In genomic region chr12:94768398-94769039, GRCh38 we compare ENCODE assay signal across 11 cellular contexts.
DNase-seq lines count a peak whose midpoint lies in the region; ATAC-seq and TF ChIP-seq lines count a peak whose summit lies in the region.
"Had no signal": no experiment of that assay in that cellular context is flagged by ENCODE, and none has a peak within 500 bp of the region (broad histone marks: within the 10 kb centered on the region; RNA-seq: fewer than 3 reads in every experiment).

No MANE protein-coding gene starts in this region.

- DNase-seq in NB4 (ENCODE audit: low read depth): peak; percentile 78
- DNase-seq in spleen: no peak
- no peak for DNase-seq in RWPE1 (ENCODE audit: low spot score)
- no peak for DNase-seq in activated CD4-positive, CD25-positive, alpha-beta regulatory T cell treated with anti-CD3 and anti-CD28 coated beads, Interleukin-2, amount 50 U/mL, for 72 hours
- no peak for DNase-seq in naive thymus-derived CD4-positive, alpha-beta T cell
- DNase-seq in effector memory CD8-positive, alpha-beta T cell: no peak
- DNase-seq: activated naive CD4-positive, alpha-beta T cell; MM.1S; stimulated activated CD4-positive, alpha-beta T cell treated with anti-CD3 and anti-CD28 coated beads, Interleukin-4, amount 100 ng/mL, for 4 hours had no signal

- TF ChIP-seq CTCF in NB4 (IDR thresholded peaks at IDR 0.05; ENCODE audit: low read depth, low read length) (no peak), spleen (IDR thresholded peaks at IDR 0.05 in 8 of 11, conservative IDR thresholded peaks at IDR 0.05 in 3 of 11) (no peak), RWPE1 (conservative IDR thresholded peaks at IDR 0.05; ENCODE audit: low read depth) (no peak)

- peak overlapping the region; percentile 58 for H3K4me3 ChIP-seq in NB4 (ENCODE audit: low read depth, low read length)
- peak overlapping the region in 7 of 8 donors; percentile 8 to 60 (median 23) for H3K4me3 ChIP-seq in spleen
- H3K4me3 ChIP-seq in naive thymus-derived CD4-positive, alpha-beta T cell (ENCODE audit: low read length): no peak overlapping the region

- H3K9me3 ChIP-seq in spleen: peaks cover 0 to under 1% (median 0%) of the 10 kb centered on the region in 8 donors
- no peaks in the 10 kb centered on the region for H3K9me3 ChIP-seq in naive thymus-derived CD4-positive, alpha-beta T cell (ENCODE audit: control insufficient read depth in 2 of 3, low read length in 3 of 3)

- H3K4me3 Mint-ChIP-seq in naive thymus-derived CD4-positive, alpha-beta T cell: no peak overlapping the region
- H3K4me3 Mint-ChIP-seq in effector memory CD8-positive, alpha-beta T cell: no peak overlapping the region

- no peaks in the 10 kb centered on the region for H3K27me3 ChIP-seq in spleen (replicated peaks in 1 of 7)
- H3K27me3 ChIP-seq in naive thymus-derived CD4-positive, alpha-beta T cell (ENCODE audit: control insufficient read depth in 2 of 2, insufficient read depth in 2 of 2, low read length in 2 of 2): no peaks in the 10 kb centered on the region

- peaks cover 0 to 9% (median 8%) of the 10 kb centered on the region in 7 donors for H3K4me1 Mint-ChIP-seq in naive thymus-derived CD4-positive, alpha-beta T cell
- peaks cover 0 to 3% of the 10 kb centered on the region in 2 donors for H3K4me1 Mint-ChIP-seq in effector memory CD8-positive, alpha-beta T cell (ENCODE audit: low read depth in 2 of 2)

- CTCF ChIA-PET in RWPE1 (lab: Yijun Ruan, JAX): no interaction called here
- CTCF ChIA-PET in naive thymus-derived CD4-positive, alpha-beta T cell (lab: Charles Lee): no interaction called here

- ATAC-seq in GM19324 (IDR thresholded peaks at IDR 0.05; ENCODE audit: low FRiP score, unreplicated experiment) (peak; percentile 54), HG02840 (IDR thresholded peaks at IDR 0.05; ENCODE audit: low FRiP score, unreplicated experiment) (peak; percentile 55)
- ATAC-seq in naive thymus-derived CD4-positive, alpha-beta T cell: no peak
- ATAC-seq in effector memory CD8-positive, alpha-beta T cell (replicated peaks): no peak

- peaks cover 11 to 43% (median 16%) of the 10 kb centered on the region in 5 donors for H3K27me3 Mint-ChIP-seq in naive thymus-derived CD4-positive, alpha-beta T cell
- peaks cover 27 to 55% of the 10 kb centered on the region in 2 donors for H3K27me3 Mint-ChIP-seq in effector memory CD8-positive, alpha-beta T cell

- TF ChIP-seq POLR2A in NB4 (IDR thresholded peaks at IDR 0.05; ENCODE audit: extremely low read depth, insufficient read length) (no peak), spleen (IDR thresholded peaks at IDR 0.05) (no peak)

- no peaks in the 10 kb centered on the region for H3K36me3 Mint-ChIP-seq in naive thymus-derived CD4-positive, alpha-beta T cell
- H3K36me3 Mint-ChIP-seq in effector memory CD8-positive, alpha-beta T cell (ENCODE audit: insufficient read depth): peaks cover 6% of the 10 kb centered on the region

- peak overlapping the region in 5 of 8 donors; percentile 23 to 78 (median 62) for H3K27ac ChIP-seq in spleen
- H3K27ac ChIP-seq in RWPE1: no peak overlapping the region
- H3K27ac ChIP-seq in naive thymus-derived CD4-positive, alpha-beta T cell (ENCODE audit: low read depth, low read length): no peak overlapping the region

- intact Hi-C loops in spleen (cut with DNase I; ENCODE audit: low total_unique reads): loop anchor here (10.0 kb wide), 1 partner anchor 224 kb away; no protein-coding TSS in a partner anchor
- intact Hi-C loops in naive thymus-derived CD4-positive, alpha-beta T cell (cut with micrococcal nuclease): loop anchor here in 1 of 2 donors (10.0 kb wide), 1 partner anchor 164 kb away; no protein-coding TSS in a partner anchor

- no peaks in the 10 kb centered on the region for H3K36me3 ChIP-seq in spleen
- no peaks in the 10 kb centered on the region for H3K36me3 ChIP-seq in naive thymus-derived CD4-positive, alpha-beta T cell (ENCODE audit: control insufficient read depth in 2 of 3, insufficient read depth in 3 of 3, low read length in 3 of 3)

- 15 to 29% (median 26%) methylated on average over 7 of the region's 7 CpGs for WGBS in spleen, 5 donors

- POLR2A ChIA-PET in RWPE1 (lab: Yijun Ruan, JAX; ENCODE audit: low non-redundant PET): no interaction called here
- POLR2A ChIA-PET in naive thymus-derived CD4-positive, alpha-beta T cell (lab: Charles Lee): no interaction called here

- H3K4me1 ChIP-seq in spleen: peaks cover 10 to 60% (median 38%) of the 10 kb centered on the region in 6 donors
- no peaks in the 10 kb centered on the region for H3K4me1 ChIP-seq in naive thymus-derived CD4-positive, alpha-beta T cell (ENCODE audit: control insufficient read depth in 2 of 2, insufficient read depth in 2 of 2, low read length in 2 of 2)

- H3K27ac Mint-ChIP-seq in naive thymus-derived CD4-positive, alpha-beta T cell: no peak overlapping the region
- no peak overlapping the region for H3K27ac Mint-ChIP-seq in effector memory CD8-positive, alpha-beta T cell

- H3K9me3 Mint-ChIP-seq in naive thymus-derived CD4-positive, alpha-beta T cell: peaks cover 0 to 2% (median 0%) of the 10 kb centered on the region in 11 donors
- H3K9me3 Mint-ChIP-seq in effector memory CD8-positive, alpha-beta T cell: no peaks in the 10 kb centered on the region

Comparison
In these comparisons a context has a peak if more than half of its experiments do, and no peak if none do; other contexts are left out.
1. ATAC-seq: peak in GM19324 (single experiment) and HG02840 (single experiment); none in naive thymus-derived CD4-positive, alpha-beta T cell (single experiment) and effector memory CD8-positive, alpha-beta T cell (single experiment).
2. H3K27ac ChIP-seq: peak in spleen (5 of 8); none in RWPE1 (single experiment) and naive thymus-derived CD4-positive, alpha-beta T cell (single experiment).